17 cellular contexts compared by ENCODE assay signal in genomic region chr12:5047094-5047493, GRCh38. TPM values are rescaled to one million over a fixed set of nuclear protein-coding genes. Genes with fewer than 3 reads are reported as not detected.
DNase-seq lines count a peak whose midpoint lies in the region; ATAC-seq lines count a peak whose summit lies in the region.
"Had no signal": no experiment of that assay in that cellular context is flagged by ENCODE, and none has a peak within 500 bp of the region (broad histone marks: within the 10 kb centered on the region; RNA-seq: fewer than 3 reads in every experiment).

No MANE protein-coding gene starts in this region.

- H3K9me3 ChIP-seq in HUES64 (ENCODE audit: insufficient read depth, low read depth, low read length) (no peaks in the 10 kb centered on the region), right cardiac atrium (ENCODE audit: control insufficient read depth, low read length) (no peaks in the 10 kb centered on the region), stomach smooth muscle (ENCODE audit: control insufficient read depth in 2 of 2, low read length in 2 of 2) (no peaks in the 10 kb centered on the region)
- H3K9me3 ChIP-seq: body of pancreas, right lobe of liver, SK-N-SH had no signal

- H3K27ac ChIP-seq in HUES64 (ENCODE audit: low read depth, low read length) = peak overlapping the region; percentile 46; the same call in 1 of the 2 replicates
- peak overlapping the region; percentile 60 for H3K27ac ChIP-seq in cingulate gyrus (ENCODE audit: low read depth, low read length)
- H3K27ac ChIP-seq in right cardiac atrium (ENCODE audit: low read length) = peak overlapping the region; percentile 94
- H3K27ac ChIP-seq in stomach smooth muscle (ENCODE audit: low read length) = peak overlapping the region; percentile 73
- H3K27ac ChIP-seq: body of pancreas, right lobe of liver had no signal

- intact Hi-C loops in right cardiac atrium (cut with DNase I) = no loop called here

- ATAC-seq in right cardiac atrium = peak; percentile 17 to 59
- ATAC-seq in activated CD4-positive, CD25-positive, alpha-beta regulatory T cell treated with anti-CD3 and anti-CD28 coated beads, Interleukin-2, amount 50 U/mL, for 24 hours = no peak
- ATAC-seq: activated T-cell treated with anti-CD3 and anti-CD28 coated beads, Interleukin-2, amount 50 U/mL, for 4 hours; body of pancreas; Panc1; right lobe of liver had no signal

- H3K27me3 ChIP-seq in HUES64 (ENCODE audit: insufficient read depth, low read length) = peaks cover 46% of the 10 kb centered on the region
- H3K27me3 ChIP-seq in right cardiac atrium (ENCODE audit: control insufficient read depth, insufficient read depth) = no peaks in the 10 kb centered on the region
- peaks cover 0 to 6% of the 10 kb centered on the region in 2 donors for H3K27me3 ChIP-seq in stomach smooth muscle (ENCODE audit: control insufficient read depth in 1 of 2, insufficient read depth in 2 of 2, low read length in 2 of 2)
- H3K27me3 ChIP-seq: body of pancreas, right lobe of liver had no signal

- DNase-seq in right cardiac atrium (peak; percentile 49 to 90 (median 86)), NCI-H69 (lab: John Stamatoyannopoulos, UW) (no peak), NCI-H2107 treated with DMSO at 0.1 percent for 48 hours (lab: John Stamatoyannopoulos, UW; ENCODE audit: unreplicated experiment) (no peak)
- DNase-seq: activated CD4-positive, alpha-beta T cell treated with anti-CD3 and anti-CD28 coated beads, Interleukin-2, amount 50 U/mL, for 48 hours; activated T-cell treated with anti-CD3 and anti-CD28 coated beads, Interleukin-2, amount 50 U/mL, for 4 hours; body of pancreas; GDM1; kidney glomerular epithelial cell; NCI-H2029; right lobe of liver; SK-N-SH; stimulated activated CD4-positive, alpha-beta T cell treated with anti-CD3 and anti-CD28 coated beads, Interleukin-1b, Interleukin-23, amount 100 ng/mL, for 48 hours had no signal

- H3K4me1 ChIP-seq in HUES64 (ENCODE audit: insufficient read depth, low read length) (peaks cover 11% of the 10 kb centered on the region; the same call in 1 of the 2 replicates), right cardiac atrium (ENCODE audit: control insufficient read depth, insufficient read depth, low read length) (peaks cover 4% of the 10 kb centered on the region), stomach smooth muscle (ENCODE audit: control insufficient read depth, insufficient read depth, low read length) (peaks cover 35% of the 10 kb centered on the region)
- H3K4me1 ChIP-seq: body of pancreas, right lobe of liver had no signal

- WGBS in HUES64 = 40% methylated on average over 5 of the region's 5 CpGs
- WGBS in right cardiac atrium = 30% methylated on average over 5 of the region's 5 CpGs

- H3K36me3 ChIP-seq in HUES64 (ENCODE audit: insufficient read depth, low read length) (no peaks in the 10 kb centered on the region), stomach smooth muscle (ENCODE audit: control insufficient read depth in 2 of 2, insufficient read depth in 2 of 2, low read length in 2 of 2) (no peaks in the 10 kb centered on the region)
- H3K36me3 ChIP-seq: right lobe of liver had no signal

- no peak overlapping the region for H3K4me3 ChIP-seq in HUES64 (ENCODE audit: low read length)
- H3K4me3 ChIP-seq in right cardiac atrium (ENCODE audit: low read length) = peak overlapping the region; percentile 40
- peak overlapping the region; percentile 50 to 61 for H3K4me3 ChIP-seq in stomach smooth muscle (ENCODE audit: low read length in 2 of 2)
- H3K4me3 ChIP-seq: body of pancreas, right lobe of liver had no signal

- no peak overlapping the region for H3K9ac ChIP-seq in HUES64 (ENCODE audit: low read depth, low read length)
- H3K9ac ChIP-seq in stomach smooth muscle (ENCODE audit: low read length in 2 of 2) = peak overlapping the region; percentile 51 to 56
- H3K9ac ChIP-seq: SK-N-SH had no signal

RNA-seq across cellular contexts. Expression of gene KCNA5, which starts 3.4 kb away (rescaled TPM):
- 0.90 TPM for polyA plus RNA-seq in HUES64 (2013, experiment 1 of 2)
- 0.32 TPM for polyA plus RNA-seq in HUES64 (2013, experiment 2 of 2)
- total RNA-seq in right cardiac atrium = 100 to 1,000 TPM; 119 to 171 (median 134) TPM
- 77.6 TPM for polyA plus RNA-seq in right cardiac atrium
- total RNA-seq: activated T-cell treated with anti-CD3 and anti-CD28 coated beads, Interleukin-2, amount 50 U/mL, for 4 hours had no signal
- polyA plus RNA-seq: SK-N-SH had no signal

Comparison
In these comparisons a context has a peak if more than half of its experiments do, and no peak if none do; other contexts are left out.
1. ATAC-seq: peak in right cardiac atrium (2 of 2); none in activated CD4-positive, CD25-positive, alpha-beta regulatory T cell treated with anti-CD3 and anti-CD28 coated beads, Interleukin-2, amount 50 U/mL, for 24 hours (0 of 2).
2. DNase-seq: peak in right cardiac atrium (3 of 3); none in NCI-H69 (single experiment) and NCI-H2107 treated with DMSO at 0.1 percent for 48 hours (single experiment).
3. Peak in every context shown above with its lines, with median percentiles within 50 percentile points of each other: H3K27ac ChIP-seq.